Comparison of ENCODE assay signal across 16 cellular contexts in the genomic region with DNA sequence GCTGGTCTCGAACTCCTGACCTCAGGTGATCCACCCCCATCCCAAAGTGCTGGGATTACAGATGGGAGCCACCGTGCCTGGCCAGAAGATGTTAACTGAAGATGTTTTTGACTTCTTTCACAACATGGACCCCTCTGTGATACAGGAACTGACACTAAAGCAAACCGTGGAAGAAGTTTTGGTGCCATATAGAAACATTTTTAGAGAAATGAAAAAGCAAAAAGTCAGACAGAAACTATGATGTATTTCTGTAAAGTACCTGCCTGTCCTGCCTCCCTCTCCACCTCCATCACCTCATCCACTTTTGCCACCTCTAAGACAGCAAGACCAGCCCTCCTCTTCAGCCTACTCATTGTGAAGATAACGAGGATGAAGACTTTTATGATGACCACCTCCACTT. TPM values are rescaled to one million over a fixed set of nuclear protein-coding genes. Genes with fewer than 3 reads are reported as not detected.
DNase-seq lines count a peak whose midpoint lies in the region; ATAC-seq, FAIRE-seq and TF ChIP-seq lines count a peak whose summit lies in the region.
"Had no signal": no experiment of that assay in that cellular context is flagged by ENCODE, and none has a peak within 500 bp of the region (broad histone marks: within the 10 kb centered on the region; RNA-seq: fewer than 3 reads in every experiment).

No MANE protein-coding gene starts in this region.

- H2AFZ ChIP-seq in GM12878 (ENCODE audit: control insufficient read depth, low read depth, low read length): no peak overlapping the region; the same call in 1 of the 2 replicates
- H2AFZ ChIP-seq: GM23338 had no signal

- no peak overlapping the region for H3K27ac ChIP-seq in GM12878 (ENCODE audit: control insufficient read depth, insufficient read depth)
- H3K27ac ChIP-seq: BLaER1 treated with 17β-estradiol and CSF1 and Interleukin-3, amounts not matched to agents 10 nM and 100 nM; HL-60 had no signal

- SMC1A ChIA-PET in GM12878 (lab: Charles Lee; ENCODE audit: uncharacterized antibody, unreplicated experiment): interaction anchor here (0.8 to 2.3 kb wide), 6 partner anchors 10 to 53 kb away, joined by 3 to 10 read pairs (median 4); a partner anchor contains a TSS

- H3K4me2 ChIP-seq in GM12878 (ENCODE audit: control insufficient read depth, insufficient read depth): no peak overlapping the region
- H3K4me2 ChIP-seq: BLaER1 treated with 17β-estradiol and CSF1 and Interleukin-3, amounts not matched to agents 10 nM and 100 nM; GM23338 had no signal

- H3K9me3 ChIP-seq in GM12878 (replicated peaks; ENCODE audit: control insufficient read depth, insufficient read depth, low read length): no peaks in the 10 kb centered on the region; the same call in 2 of the 3 replicates

- peak; percentile 49 for FAIRE-seq in GM12878 (lab: Jason Lieb, UNC)

- no TSS peak for BruUV-seq in GM12878 (replicated peaks; lab: Mats Ljungman, UMichigan)

- peak; percentile 95 for ATAC-seq in GM12878
- ATAC-seq in GM18511 (IDR thresholded peaks at IDR 0.05; ENCODE audit: unreplicated experiment): no peak
- ATAC-seq in HG03460 (IDR thresholded peaks at IDR 0.05; ENCODE audit: unreplicated experiment): no peak
- ATAC-seq: GM23338 had no signal

- no peak for TF ChIP-seq RAD21 in GM12878 (IDR thresholded peaks at IDR 0.05; ENCODE audit: insufficient read depth, low read depth, low read length)

- H3K79me2 ChIP-seq in GM12878 (ENCODE audit: control insufficient read depth, insufficient read depth, low read length): no peaks in the 10 kb centered on the region

- H3K4me1 ChIP-seq in GM12878 (ENCODE audit: control insufficient read depth, insufficient read depth, low read length): peaks cover 23% of the 10 kb centered on the region
- H3K4me1 ChIP-seq: BLaER1 treated with 17β-estradiol and CSF1 and Interleukin-3, amounts not matched to agents 10 nM and 100 nM had no signal

- no peaks in the 10 kb centered on the region for H4K20me1 ChIP-seq in GM12878 (ENCODE audit: control insufficient read depth, insufficient read depth)
- H4K20me1 ChIP-seq: BLaER1 treated with 17β-estradiol and CSF1 and Interleukin-3, amounts not matched to agents 10 nM and 100 nM had no signal

- DNase-seq in GM06990 (ENCODE audit: extremely low read depth, insufficient read length): peak; percentile 75
- DNase-seq in GM12865 (ENCODE audit: low read depth): peak; percentile 78
- peak; percentile 44 for DNase-seq in GM20000 (ENCODE audit: low spot score)
- peak; percentile 48 for DNase-seq in GM12878 (ENCODE audit: low read depth, low spot score)
- DNase-seq in NCI-H2227 (lab: John Stamatoyannopoulos, UW; ENCODE audit: unreplicated experiment): no peak
- no peak for DNase-seq in NCI-H1694 (lab: John Stamatoyannopoulos, UW)
- DNase-seq: ACHN; Calu3; CD4-positive, alpha-beta T cell; DMS 273 treated with DMSO at 0.1 percent for 48 hours; H7 had no signal

- WGBS in GM12878 (ENCODE audit: insufficient coverage, insufficient replicate concordance, low lambda C conversion rate, missing lambda C conversion rate): 2% methylated on average over 4 of the region's 4 CpGs

- no peak for TF ChIP-seq CTCF in GM06990 (IDR thresholded peaks at IDR 0.05; ENCODE audit: insufficient read depth, low read length, poor library complexity, severe bottlenecking)
- no peak for TF ChIP-seq CTCF in GM12865 (IDR thresholded peaks at IDR 0.05; ENCODE audit: insufficient read depth, low read depth, low read length, missing control alignments)
- no peak for TF ChIP-seq CTCF in GM20000 (IDR thresholded peaks at IDR 0.05; ENCODE audit: extremely low read depth, missing control alignments)
- TF ChIP-seq CTCF in GM12878 (IDR thresholded peaks at IDR 0.05 in 2 of 3, conservative IDR thresholded peaks at IDR 0.05 in 1 of 3; ENCODE audit: control insufficient read depth in 2 of 3, extremely low read depth in 1 of 3, insufficient read depth in 1 of 3, low read depth in 3 of 3, low read length in 3 of 3): no peak

- intact Hi-C loops in GM12878 (cut with micrococcal nuclease; ENCODE audit: unreplicated experiment): loop anchor here (2.0 to 5.0 kb wide), 2 partner anchors 14 to 44 kb away; a partner anchor contains a TSS

- peak; percentile 63 to 76; a peak in 3 of 4 replicates for TF ChIP-seq EP300 in GM12878 (IDR thresholded peaks at IDR 0.05; ENCODE audit: borderline replicate concordance in 1 of 2, control insufficient read depth in 1 of 2, low read depth in 2 of 2, low read length in 2 of 2)

- no peaks in the 10 kb centered on the region for H3K27me3 ChIP-seq in GM06990 (replicated peaks; ENCODE audit: control insufficient read depth, insufficient read depth, low read length)
- H3K27me3 ChIP-seq in GM12878 (replicated peaks in 1 of 2; ENCODE audit: control insufficient read depth in 2 of 2, insufficient read depth in 2 of 2, low read length in 1 of 2): no peaks in the 10 kb centered on the region
- H3K27me3 ChIP-seq: BLaER1 treated with 17β-estradiol and CSF1 and Interleukin-3, amounts not matched to agents 10 nM and 100 nM had no signal

- H3K4me3 ChIP-seq in GM06990 (replicated peaks; ENCODE audit: low read depth, low read length): no peak overlapping the region
- no peak overlapping the region for H3K4me3 ChIP-seq in GM12865 (ENCODE audit: low read depth, low read length)
- no peak overlapping the region for H3K4me3 ChIP-seq in GM12878
- H3K4me3 ChIP-seq: BLaER1 treated with 17β-estradiol and CSF1 and Interleukin-3, amounts not matched to agents 10 nM and 100 nM; GM23338 had no signal

- TF ChIP-seq POLR2A in GM12878 (IDR thresholded peaks at IDR 0.05; ENCODE audit: low read depth, low read length): no peak

- RAD21 ChIA-PET in GM12878 (lab: Charles Lee; ENCODE audit: unreplicated experiment): interaction anchor here (0.6 to 1.7 kb wide), 5 partner anchors 9 to 50 kb away, joined by 3 to 6 read pairs (median 3); no protein-coding TSS in a partner anchor

- no peak overlapping the region for H3K9ac ChIP-seq in GM12878 (ENCODE audit: control insufficient read depth, insufficient read depth, low read length)
- H3K9ac ChIP-seq: BLaER1 treated with 17β-estradiol and CSF1 and Interleukin-3, amounts not matched to agents 10 nM and 100 nM had no signal

- H3K36me3 ChIP-seq in GM06990 (ENCODE audit: control insufficient read depth, insufficient read depth, low read length) (no peaks in the 10 kb centered on the region), GM12878 (ENCODE audit: control insufficient read depth in 2 of 2, insufficient read depth in 2 of 2, low read length in 1 of 2) (no peaks in the 10 kb centered on the region)
- H3K36me3 ChIP-seq: BLaER1 treated with 17β-estradiol and CSF1 and Interleukin-3, amounts not matched to agents 10 nM and 100 nM had no signal

- POLR2A ChIA-PET in GM12878 (lab: Charles Lee): interaction anchor here (0.6 to 2.2 kb wide), 4 partner anchors 9 to 361 kb away, joined by 3 to 16 read pairs (median 8); no protein-coding TSS in a partner anchor

- in situ Hi-C loops in GM12878 (cut with MboI): no loop called here

- CTCF ChIA-PET in GM12878 (lab: Yijun Ruan, JAX): interaction anchor here (0.7 to 1.3 kb wide), 4 partner anchors 10 to 45 kb away, joined by 3 to 4 read pairs (median 4); a partner anchor contains a TSS

TF ChIP-seq in GM12878, 131 proteins besides CTCF, POLR2A, EP300 and RAD21 (continues in another document):
- no peak for TF ChIP-seq MYB (IDR thresholded peaks at IDR 0.05; ENCODE audit: borderline replicate concordance, low read depth, low read length)
- no peak for TF ChIP-seq TCF3 (IDR thresholded peaks at IDR 0.05; ENCODE audit: borderline replicate concordance, insufficient read depth, low read depth, low read length)
- no peak for TF ChIP-seq RCOR1 (conservative IDR thresholded peaks at IDR 0.05; ENCODE audit: low read depth, low read length)
- TF ChIP-seq GATAD2B (conservative IDR thresholded peaks at IDR 0.05; ENCODE audit: low read depth): 0 out of 2 replicates have a peak, but pooled peaks have one; percentile 26
- no peak for TF ChIP-seq CHD4 (IDR thresholded peaks at IDR 0.05)
- TF ChIP-seq GABPA (IDR thresholded peaks at IDR 0.05; ENCODE audit: low read depth): 0 out of 2 replicates have a peak, but pooled peaks have one; percentile 29
- TF ChIP-seq WRNIP1 (IDR thresholded peaks at IDR 0.05; ENCODE audit: borderline replicate concordance, low read depth, low read length): no peak

RNA-seq across cellular contexts. Expression of a gene that starts 11.3 kb away (rescaled TPM):
- 3.4 and 5.7 TPM in 2 replicates for total RNA-seq in GM12878 (2013; cell fraction: nucleolus; rRNA removed)
- total RNA-seq in GM12878 (2014; rRNA removed): 5.8 and 6.7 TPM in 2 replicates
- 9.5 and 12.2 TPM in 2 replicates for total RNA-seq in GM12878 (2014; rRNA removed; fragmentation: Illumina TruSeq; extraction: Trizol)
- total RNA-seq in GM12878 (2021): 10.7 and 10.8 TPM in 2 replicates
- polyA plus RNA-seq in GM12878 (2011; ENCODE audit: low read depth): 0.41 TPM
- 6.7 and 6.9 TPM in 2 replicates for polyA plus RNA-seq in GM12878 (2011; rRNA removed)
- polyA plus RNA-seq in GM12878 (2011; cell fraction: cytosol; rRNA removed): 9.5 and 12.5 TPM in 2 replicates
- 6.7 and 7.1 TPM in 2 replicates for polyA plus RNA-seq in GM12878 (2011; cell fraction: nucleus; rRNA removed)
- polyA plus RNA-seq in GM12878 (2012): 1.2 and 1.6 TPM in 2 replicates
- polyA plus RNA-seq in GM12878 (2014; fragmentation: Illumina TruSeq; extraction: Trizol): 9.0 and 11.3 TPM in 2 replicates
- 1 to 10 TPM; 3.1 to 3.4 TPM for polyA plus RNA-seq in GM12878 (2014; fragmentation: Nextera tagmentation; extraction: Ambion mirVana)
- polyA plus RNA-seq in GM12878 (2014; rRNA removed): 13.3 and 15.4 TPM in 2 replicates
- polyA plus RNA-seq in GM12878 (2016; fragmentation: Nextera tagmentation; extraction: Ambion mirVana): 1 to 10 TPM; 5.8 to 7.3 TPM
- polyA minus RNA-seq in GM12878 (2011; rRNA and poly(A)+ RNA removed): 8.7 and 15.4 TPM in 2 replicates
- polyA minus RNA-seq in GM12878 (2011; cell fraction: cytosol; rRNA and poly(A)+ RNA removed): 0.80 and 1.6 TPM in 2 replicates
- polyA minus RNA-seq in GM12878 (2011; cell fraction: nucleus; rRNA and poly(A)+ RNA removed): 1.8 and 6.4 TPM in 2 replicates

RNA-seq across cellular contexts. Expression of a gene that starts 45.5 kb away (rescaled TPM):
- total RNA-seq in GM12878 (2013; cell fraction: nucleolus; rRNA removed): 4.4 and 5.4 TPM in 2 replicates
- total RNA-seq in GM12878 (2014; rRNA removed) (7.2 and 10.6 TPM in 2 replicates), GM12878 (2014; rRNA removed; fragmentation: Illumina TruSeq; extraction: Trizol) (5.5 and 5.6 TPM in 2 replicates), GM12878 (2021) (8.7 and 11.1 TPM in 2 replicates)
- polyA plus RNA-seq in GM12878 (2011; ENCODE audit: low read depth): 0.30 TPM
- polyA plus RNA-seq in GM12878 (2011; rRNA removed) (6.5 and 7.2 TPM in 2 replicates), GM12878 (2014; fragmentation: Illumina TruSeq; extraction: Trizol) (5.1 and 6.0 TPM in 2 replicates), GM12878 (2014; fragmentation: Nextera tagmentation; extraction: Ambion mirVana) (1 to 10 TPM; 2.2 to 2.4 TPM), GM12878 (2014; rRNA removed) (8.9 and 11.6 TPM in 2 replicates), GM12878 (2016; fragmentation: Nextera tagmentation; extraction: Ambion mirVana) (1 to 10 TPM; 3.6 to 4.0 TPM)
- 8.3 and 9.4 TPM in 2 replicates for polyA plus RNA-seq in GM12878 (2011; cell fraction: cytosol; rRNA removed)
- polyA plus RNA-seq in GM12878 (2011; cell fraction: nucleus; rRNA removed): 13.6 and 17.8 TPM in 2 replicates
- 0.55 and 0.63 TPM in 2 replicates for polyA plus RNA-seq in GM12878 (2012)
- 3.0 and 5.8 TPM in 2 replicates for polyA minus RNA-seq in GM12878 (2011; rRNA and poly(A)+ RNA removed)
- polyA minus RNA-seq in GM12878 (2011; cell fraction: cytosol; rRNA and poly(A)+ RNA removed): 2.7 and 3.2 TPM in 2 replicates
- polyA minus RNA-seq in GM12878 (2011; cell fraction: nucleus; rRNA and poly(A)+ RNA removed): 2.1 and 5.2 TPM in 2 replicates
- total RNA-seq: CD4-positive, alpha-beta T cell had no signal

Comparison
In these comparisons a context has a peak if more than half of its experiments do, and no peak if none do; other contexts are left out.
1. DNase-seq: peak in GM06990 (single experiment), GM12865 (single experiment), GM20000 (single experiment) and GM12878 (single experiment); none in NCI-H2227 (single experiment) and NCI-H1694 (single experiment).